18 cellular contexts compared by ENCODE assay signal in genomic region chr2:78330181-78330580, GRCh38.
DNase-seq lines count a peak whose midpoint lies in the region; ATAC-seq, FAIRE-seq and TF ChIP-seq lines count a peak whose summit lies in the region.
"Had no signal": no experiment of that assay in that cellular context is flagged by ENCODE, and none has a peak within 500 bp of the region (broad histone marks: within the 10 kb centered on the region; RNA-seq: fewer than 3 reads in every experiment).

No MANE protein-coding gene starts in this region.

- POLR2A ChIA-PET in A549 (lab: Yijun Ruan, JAX) = no interaction called here

- no peaks in the 10 kb centered on the region for H3K27me3 ChIP-seq in H9 (ENCODE audit: insufficient read depth, low read length)
- H3K27me3 ChIP-seq in sigmoid colon = no peaks in the 10 kb centered on the region

- H3K27ac Mint-ChIP-seq in H9 (peak overlapping the region in 2 of 3 experiments; percentile 2 to 52; a peak in 2 of 7 replicates), neural crest cell (ENCODE audit: unreplicated experiment) (peak overlapping the region; percentile 2)
- H3K27ac Mint-ChIP-seq: CD4-positive, alpha-beta memory T cell; HFFc6 had no signal

- no peak overlapping the region for H3K9ac ChIP-seq in H9 (ENCODE audit: extremely low read depth, insufficient read length, low read length)

- CTCF ChIA-PET in A549 (lab: Yijun Ruan, JAX) = no interaction called here

- H2BK5ac ChIP-seq in H9 (ENCODE audit: insufficient read length, low read length) = no peak overlapping the region

- H3T11ph ChIP-seq in H9 (ENCODE audit: low read length) = no peak overlapping the region

- H3K9me3 ChIP-seq in A549 (peaks cover 11% of the 10 kb centered on the region; the same call in 1 of the 3 replicates), H9 (ENCODE audit: control insufficient read depth, low read depth, low read length) (no peaks in the 10 kb centered on the region), sigmoid colon (no peaks in the 10 kb centered on the region)

- peak; percentile 7 for FAIRE-seq in A549 (lab: Jason Lieb, UNC)
- FAIRE-seq: GM12891, H1 had no signal

- no peak overlapping the region for H3K4me2 ChIP-seq in A549
- H3K4me2 ChIP-seq in H9 (ENCODE audit: insufficient read depth, insufficient read length, low read length) = no peak overlapping the region

- H3K79me1 ChIP-seq in H9 (ENCODE audit: insufficient read depth, low read depth, low read length, poor library complexity, severe bottlenecking) = no peaks in the 10 kb centered on the region

- no peak overlapping the region for H4K91ac ChIP-seq in H9 (ENCODE audit: insufficient read length, low read depth, low read length)

- H3K14ac ChIP-seq in H9 (ENCODE audit: insufficient read depth, low read length) = no peak overlapping the region

- no peak overlapping the region for H2BK120ac ChIP-seq in H9 (ENCODE audit: low read depth, low read length, poor library complexity, severe bottlenecking)

- H3K9me3 Mint-ChIP-seq in H9 = peaks cover 0 to 1% of the 10 kb centered on the region in 2 experiments; a peak in 2 of 5 replicates
- H3K9me3 Mint-ChIP-seq in neural crest cell = peaks cover 7% of the 10 kb centered on the region

- H3K4me3 Mint-ChIP-seq in H9 (no peak overlapping the region), neural crest cell (peak overlapping the region; percentile 28)
- H3K4me3 Mint-ChIP-seq: CD4-positive, alpha-beta memory T cell; HFFc6 had no signal

- no peak overlapping the region for H2BK20ac ChIP-seq in H9 (ENCODE audit: low read depth, low read length, poor library complexity, severe bottlenecking)

- H3K27ac ChIP-seq in A549 (no peak overlapping the region), H9 (ENCODE audit: insufficient read length, low read depth, low read length) (no peak overlapping the region), sigmoid colon (no peak overlapping the region)

- no peak for ATAC-seq in A549

- H3K79me2 ChIP-seq in H9 (ENCODE audit: insufficient read depth, low read length) = no peaks in the 10 kb centered on the region

- TF ChIP-seq RAD21 in A549 (conservative IDR thresholded peaks at IDR 0.05 in 1 of 2, IDR thresholded peaks at IDR 0.05 in 1 of 2) = no peak

- no peak overlapping the region for H2BK12ac ChIP-seq in H9 (ENCODE audit: insufficient read length, low read depth, low read length)

- TF ChIP-seq CTCF in A549 (IDR thresholded peaks at IDR 0.05) = no peak
- no peak for TF ChIP-seq CTCF in H9 (conservative IDR thresholded peaks at IDR 0.05)
- TF ChIP-seq CTCF in neural crest cell (conservative IDR thresholded peaks at IDR 0.05) = no peak
- no peak for TF ChIP-seq CTCF in sigmoid colon (IDR thresholded peaks at IDR 0.05)

- H3K4me1 ChIP-seq in A549 (no peaks in the 10 kb centered on the region), H9 (ENCODE audit: insufficient read depth, low read length) (no peaks in the 10 kb centered on the region), sigmoid colon (no peaks in the 10 kb centered on the region)

- H3K18ac ChIP-seq in H9 (ENCODE audit: insufficient read length, low read depth, low read length) = no peak overlapping the region

- intact Hi-C loops in sigmoid colon (cut with DNase I) = no loop called here

- no peaks in the 10 kb centered on the region for H4K20me1 ChIP-seq in H9 (ENCODE audit: control insufficient read depth, insufficient read depth, insufficient read length)

- no peak overlapping the region for H3K4me3 ChIP-seq in A549
- H3K4me3 ChIP-seq in sigmoid colon = no peak overlapping the region

- H3K27me3 Mint-ChIP-seq in H9 (ENCODE audit: low read depth) (no peaks in the 10 kb centered on the region), neural crest cell (ENCODE audit: low read depth) (no peaks in the 10 kb centered on the region)
- H3K27me3 Mint-ChIP-seq: CD4-positive, alpha-beta memory T cell had no signal

- no peak overlapping the region for H2AK5ac ChIP-seq in H9 (ENCODE audit: insufficient read length, low read length)

- H3K23ac ChIP-seq in H9 (ENCODE audit: insufficient read length, low read depth, low read length) = no peak overlapping the region

- TF ChIP-seq POLR2A in A549 (IDR thresholded peaks at IDR 0.05; ENCODE audit: low read length) (no peak), sigmoid colon (IDR thresholded peaks at IDR 0.05) (no peak)

- peaks cover 5% of the 10 kb centered on the region in 2 experiments for H3K4me1 Mint-ChIP-seq in H9
- peaks cover 11% of the 10 kb centered on the region for H3K4me1 Mint-ChIP-seq in neural crest cell
- H3K4me1 Mint-ChIP-seq: CD4-positive, alpha-beta memory T cell had no signal

- no peak overlapping the region for H3K4ac ChIP-seq in H9 (ENCODE audit: low read depth, low read length)

- H3K36me3 Mint-ChIP-seq in H9 (ENCODE audit: insufficient read depth in 1 of 3, low read depth in 3 of 3) = no peaks in the 10 kb centered on the region; a peak in 2 of 7 replicates
- no peaks in the 10 kb centered on the region for H3K36me3 Mint-ChIP-seq in neural crest cell (ENCODE audit: low read depth)
- H3K36me3 Mint-ChIP-seq: CD4-positive, alpha-beta memory T cell had no signal

- H2AFZ ChIP-seq in H9 (ENCODE audit: low read length) = no peak overlapping the region

- no peak for TF ChIP-seq EP300 in A549 (IDR thresholded peaks at IDR 0.05)
- TF ChIP-seq EP300 in sigmoid colon (IDR thresholded peaks at IDR 0.05) = no peak

- no peak overlapping the region for H3K56ac ChIP-seq in H9 (ENCODE audit: insufficient read length, low read depth, low read length)

- H2BK15ac ChIP-seq in H9 (ENCODE audit: low read depth, low read length) = no peak overlapping the region

- H4K8ac ChIP-seq in H9 (replicated peaks; ENCODE audit: insufficient read length, low read depth, low read length) = no peak overlapping the region

- no peaks in the 10 kb centered on the region for H3K23me2 ChIP-seq in H9 (ENCODE audit: insufficient read length, low read depth, low read length, poor library complexity, severe bottlenecking)

- H4K5ac ChIP-seq in H9 (ENCODE audit: insufficient read length, low read depth, low read length) = no peak overlapping the region

- no peaks in the 10 kb centered on the region for H3K36me3 ChIP-seq in sigmoid colon

- DNase-seq in A549 (ENCODE audit: low read depth in 1 of 2, low spot score in 1 of 2) (no peak), H9 (no peak), neural crest cell (ENCODE audit: low read depth, low spot score) (no peak), sigmoid colon (no peak), NCI-H1092 (lab: John Stamatoyannopoulos, UW) (no peak), NCI-H2171 treated with DMSO at 0.1 percent for 48 hours (lab: John Stamatoyannopoulos, UW) (no peak)
- DNase-seq: 8988T; C1 segment of cervical spinal cord; Calu3; CD4-positive, alpha-beta memory T cell; COR-L47; DMS53; DMS79 treated with DMSO at 0.1 percent for 48 hours; GF-D8; H7; HFFc6 had no signal

TF ChIP-seq in A549, 52 proteins besides CTCF, POLR2A, EP300 and RAD21:
- no peak for TF ChIP-seq GATA3 (IDR thresholded peaks at IDR 0.05; ENCODE audit: borderline replicate concordance)
- no peak for TF ChIP-seq ZNF302 (CRISPR knock-in tag; IDR thresholded peaks at IDR 0.05)
- TF ChIP-seq NPAS2 (CRISPR knock-in tag; IDR thresholded peaks at IDR 0.05; ENCODE audit: borderline replicate concordance) = no peak
- no peak for TF ChIP-seq CHD4 (IDR thresholded peaks at IDR 0.05; ENCODE audit: borderline replicate concordance)
- no peak for TF ChIP-seq RNF2 (IDR thresholded peaks at IDR 0.05; ENCODE audit: borderline replicate concordance, low read depth)
- no peak for TF ChIP-seq NR3C1 (IDR thresholded peaks at IDR 0.05)
- no peak for TF ChIP-seq BHLHE40 (IDR thresholded peaks at IDR 0.05; ENCODE audit: low read depth, low read length)
- no peak for TF ChIP-seq JUNB (IDR thresholded peaks at IDR 0.05)
- no peak for TF ChIP-seq CBX8 (IDR thresholded peaks at IDR 0.05)
- no peak for TF ChIP-seq MAX (IDR thresholded peaks at IDR 0.05)
- TF ChIP-seq HOXB5 (CRISPR knock-in tag; IDR thresholded peaks at IDR 0.05) = no peak
- TF ChIP-seq FOXS1 (CRISPR knock-in tag; IDR thresholded peaks at IDR 0.05) = no peak
- no peak for TF ChIP-seq RFX5 (IDR thresholded peaks at IDR 0.05)
